22 cellular contexts compared by ENCODE assay signal in the genomic region with DNA sequence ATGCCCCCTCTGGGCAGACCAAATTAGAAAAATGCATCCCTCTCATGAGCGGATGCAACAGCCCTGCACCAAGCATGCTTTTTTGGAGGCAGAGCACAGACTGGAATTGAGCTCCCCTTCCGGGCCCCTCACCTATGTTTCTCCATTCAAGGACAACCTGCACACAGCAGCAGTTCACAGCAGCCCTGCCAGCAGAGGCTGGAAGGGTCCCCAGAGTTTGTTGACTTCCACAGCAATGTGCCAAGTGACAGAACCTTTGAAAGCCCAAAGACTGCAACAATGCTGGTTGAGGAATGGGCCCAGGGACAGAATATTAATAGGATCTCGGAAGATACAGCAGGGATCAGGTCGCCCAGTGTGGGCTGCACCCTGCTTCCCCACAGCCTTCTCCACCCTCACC.
DNase-seq lines count a peak whose midpoint lies in the region; ATAC-seq, FAIRE-seq and TF ChIP-seq lines count a peak whose summit lies in the region.
"Had no signal": no experiment of that assay in that cellular context is flagged by ENCODE, and none has a peak within 500 bp of the region (broad histone marks: within the 10 kb centered on the region; RNA-seq: fewer than 3 reads in every experiment).

No MANE protein-coding gene starts in this region.

- H4K8ac ChIP-seq in H1 (ENCODE audit: extremely low read depth, insufficient read depth, low read length) = no peak overlapping the region
- H4K8ac ChIP-seq in neuronal stem cell (ENCODE audit: low read depth, low read length) = no peak overlapping the region

- FAIRE-seq in H1 (lab: Jason Lieb, UNC) = no peak
- FAIRE-seq: D721Med, GM12891, GM18507 had no signal

- H4K20me1 ChIP-seq in DND-41 (ENCODE audit: insufficient read depth, low read length) (no peaks in the 10 kb centered on the region), GM23338 (replicated peaks; ENCODE audit: insufficient read depth) (no peaks in the 10 kb centered on the region), H1 (replicated peaks in 1 of 2; ENCODE audit: control insufficient read depth in 1 of 2, insufficient read depth in 2 of 2, low read length in 2 of 2) (no peaks in the 10 kb centered on the region)
- H4K20me1 ChIP-seq: BLaER1 had no signal

- intact Hi-C loops in breast epithelium (cut with DNase I; ENCODE audit: low total_unique reads) = loop anchor here (5.0 kb wide), 1 partner anchor 739 kb away; no protein-coding TSS in a partner anchor

- no peaks in the 10 kb centered on the region for H3K79me2 ChIP-seq in DND-41 (ENCODE audit: insufficient read depth, low read length)
- no peaks in the 10 kb centered on the region for H3K79me2 ChIP-seq in GM23338 (replicated peaks; ENCODE audit: insufficient read depth)
- no peaks in the 10 kb centered on the region for H3K79me2 ChIP-seq in H1 (ENCODE audit: control insufficient read depth in 1 of 2, insufficient read depth in 2 of 2, low read length in 2 of 2)

- H3K4me1 ChIP-seq in DND-41 (ENCODE audit: insufficient read depth, low read length) (peaks cover 14% of the 10 kb centered on the region), GM23338 (ENCODE audit: insufficient read depth) (peaks cover 15% of the 10 kb centered on the region), H1 (replicated peaks in 1 of 4; ENCODE audit: control insufficient read depth in 3 of 4, insufficient read depth in 4 of 4, low read length in 3 of 4) (peaks cover 0 to 4% (median 0%) of the 10 kb centered on the region in 4 experiments; a peak in 1 of 7 replicates), neuronal stem cell (ENCODE audit: control insufficient read depth in 2 of 2, insufficient read depth in 1 of 2, low read depth in 1 of 2, low read length in 2 of 2) (peaks cover 0 to 3% of the 10 kb centered on the region in 2 donors), breast epithelium (no peaks in the 10 kb centered on the region)
- H3K4me1 ChIP-seq: BLaER1 had no signal

- H3K56ac ChIP-seq in H1 (replicated peaks; ENCODE audit: insufficient read length, low read depth, low read length) = no peak overlapping the region

- H3K79me1 ChIP-seq in H1 (ENCODE audit: low read depth, low read length) = no peaks in the 10 kb centered on the region
- H3K79me1 ChIP-seq in neuronal stem cell (ENCODE audit: low read depth, low read length) = no peaks in the 10 kb centered on the region

- peak overlapping the region; percentile 47 for H2BK120ac ChIP-seq in H1 (replicated peaks; ENCODE audit: low read depth, low read length)
- no peak overlapping the region for H2BK120ac ChIP-seq in neuronal stem cell (ENCODE audit: low read depth, low read length)

- H4K91ac ChIP-seq in H1 (replicated peaks; ENCODE audit: insufficient read length, low read length) = peak overlapping the region; percentile 41
- H4K91ac ChIP-seq in neuronal stem cell (ENCODE audit: low read depth, low read length, poor library complexity) = no peak overlapping the region

- H3K18ac ChIP-seq in H1 (ENCODE audit: extremely low read depth, low read length) = 0 out of 2 replicates have a peak overlapping the region, but pooled peaks have one; percentile 34
- peak overlapping the region; percentile 39 for H3K18ac ChIP-seq in neuronal stem cell (ENCODE audit: low read length)

- CTCF ChIA-PET in H1 (lab: Charles Lee; ENCODE audit: partially characterized antibody) = interaction anchor here (0.8 to 2.1 kb wide), 4 partner anchors 18 to 154 kb away, joined by 3 to 5 read pairs (median 4); no protein-coding TSS in a partner anchor

- H2BK15ac ChIP-seq in H1 (ENCODE audit: low read length) (peak overlapping the region; percentile 49; the same call in 1 of the 2 replicates), neuronal stem cell (ENCODE audit: low read length) (no peak overlapping the region)

- H3K9me3 ChIP-seq in DND-41 (ENCODE audit: insufficient read depth, low read length, severe bottlenecking) (no peaks in the 10 kb centered on the region), H1 (ENCODE audit: insufficient read depth in 2 of 2, low read depth in 1 of 2, low read length in 1 of 2) (no peaks in the 10 kb centered on the region), neuronal stem cell (replicated peaks in 1 of 2; ENCODE audit: control insufficient read depth in 2 of 2, insufficient read depth in 1 of 2, low read depth in 1 of 2, low read length in 2 of 2) (no peaks in the 10 kb centered on the region), breast epithelium (no peaks in the 10 kb centered on the region)
- H3K9me3 ChIP-seq: BLaER1, Caco-2 had no signal

- 0 out of 2 replicates have a peak, but pooled peaks cover 6% of the 10 kb centered on the region for H3K9me2 ChIP-seq in GM23338 (ENCODE audit: insufficient read depth)

- H3K14ac ChIP-seq in H1 (ENCODE audit: insufficient read length) (no peak overlapping the region), neuronal stem cell (ENCODE audit: low read length) (peak overlapping the region; percentile 31)

- H3K23me2 ChIP-seq in H1 (ENCODE audit: low read depth, low read length) = no peaks in the 10 kb centered on the region

- TF ChIP-seq EP300 in H1 (IDR thresholded peaks at IDR 0.05; ENCODE audit: borderline replicate concordance in 1 of 2, low read depth in 2 of 2, low read length in 2 of 2) = no peak

- H2BK12ac ChIP-seq in H1 (ENCODE audit: low read depth, low read length) (peak overlapping the region; percentile 85), neuronal stem cell (ENCODE audit: low read length) (no peak overlapping the region)

- no peak overlapping the region; the same call in 1 of the 2 replicates for H2AK5ac ChIP-seq in H1 (ENCODE audit: low read depth, low read length)
- no peak overlapping the region for H2AK5ac ChIP-seq in neuronal stem cell (ENCODE audit: low read depth, low read length)

- no peak overlapping the region for H3K23ac ChIP-seq in H1 (ENCODE audit: insufficient read length)
- no peak overlapping the region for H3K23ac ChIP-seq in neuronal stem cell (ENCODE audit: low read depth, low read length, poor library complexity)

- WGBS in H1 (ENCODE audit: extremely low coverage in 1 of 2, insufficient coverage in 1 of 2, insufficient read length in 1 of 2, insufficient replicate concordance in 2 of 2, low coverage in 1 of 2, low lambda C conversion rate in 2 of 2, missing lambda C conversion rate in 1 of 2), 2 experiments = 85% methylated on average over 4 of the region's 4 CpGs; no CpG with 5 or more reads in 1 of the 2 experiments
- WGBS in neuronal stem cell (ENCODE audit: extremely low coverage in 2 of 2, insufficient read length in 2 of 2, insufficient replicate concordance in 1 of 2), 2 donors = no CpG with 5 or more reads among the region's 4 CpGs

- no peaks in the 10 kb centered on the region for H3K36me3 Mint-ChIP-seq in GM23338 (ENCODE audit: low read depth)
- H3K36me3 Mint-ChIP-seq in endothelial cell (ENCODE audit: low read depth, unreplicated experiment) = no peaks in the 10 kb centered on the region
- H3K36me3 Mint-ChIP-seq: CD4-positive, CD25-positive, alpha-beta regulatory T cell; CD8-positive, alpha-beta T cell had no signal

- H3K4me2 ChIP-seq in DND-41 (ENCODE audit: insufficient read depth, low read length) = no peak overlapping the region
- H3K4me2 ChIP-seq in GM23338 = no peak overlapping the region
- no peak overlapping the region for H3K4me2 ChIP-seq in H1 (ENCODE audit: insufficient read depth in 1 of 2, low read depth in 2 of 2, low read length in 2 of 2)
- H3K4me2 ChIP-seq in neuronal stem cell (ENCODE audit: insufficient read depth, low read length, poor library complexity, severe bottlenecking) = no peak overlapping the region
- H3K4me2 ChIP-seq: BLaER1 had no signal

- ATAC-seq in DND-41 (ENCODE audit: insufficient read depth, low read depth) (no peak), GM23338 (no peak), HG03521 (IDR thresholded peaks at IDR 0.05; ENCODE audit: unreplicated experiment) (no peak)
- ATAC-seq: CD8-positive, alpha-beta T cell; HCT116 had no signal

- H3K4me3 ChIP-seq in DND-41 (ENCODE audit: low read depth in 1 of 2, low read length in 2 of 2) = no peak overlapping the region
- H3K4me3 ChIP-seq in GM23338 = no peak overlapping the region
- H3K4me3 ChIP-seq in H1 (ENCODE audit: extremely low read depth in 1 of 4, insufficient read depth in 2 of 4, low read depth in 3 of 4, low read length in 4 of 4) = no peak overlapping the region
- H3K4me3 ChIP-seq in neuronal stem cell (ENCODE audit: low read length in 2 of 2) = no peak overlapping the region
- H3K4me3 ChIP-seq in breast epithelium = no peak overlapping the region
- H3K4me3 ChIP-seq: BLaER1 had no signal

- no peaks in the 10 kb centered on the region for H3F3A ChIP-seq in GM23338 (replicated peaks; ENCODE audit: low read depth)

- TF ChIP-seq POLR2A in H1 (IDR thresholded peaks at IDR 0.05; ENCODE audit: control extremely low read depth in 1 of 2, low read depth in 2 of 2, low read length in 2 of 2) = no peak
- no peak for TF ChIP-seq POLR2A in breast epithelium (IDR thresholded peaks at IDR 0.05)

- H3K27ac Mint-ChIP-seq in GM23338 (no peak overlapping the region), endothelial cell (ENCODE audit: unreplicated experiment) (no peak overlapping the region)
- H3K27ac Mint-ChIP-seq: B cell; CD4-positive, CD25-positive, alpha-beta regulatory T cell; CD8-positive, alpha-beta T cell had no signal

- no peaks in the 10 kb centered on the region for H3K27me3 Mint-ChIP-seq in GM23338 (ENCODE audit: insufficient read depth, low read depth, poor library complexity)
- H3K27me3 Mint-ChIP-seq in endothelial cell (ENCODE audit: unreplicated experiment) = no peaks in the 10 kb centered on the region

- peak overlapping the region; percentile 38; the same call in 1 of the 2 replicates for H2BK20ac ChIP-seq in H1 (ENCODE audit: low read length)

- peaks cover 24% of the 10 kb centered on the region for H3K4me1 Mint-ChIP-seq in GM23338
- peaks cover 6% of the 10 kb centered on the region for H3K4me1 Mint-ChIP-seq in endothelial cell (ENCODE audit: unreplicated experiment)

- no peak overlapping the region for H3K4ac ChIP-seq in H1 (replicated peaks; ENCODE audit: insufficient read length, low read depth, low read length)
- H3K4ac ChIP-seq in neuronal stem cell (ENCODE audit: low read length) = no peak overlapping the region

- no peak overlapping the region for H4K5ac ChIP-seq in H1 (ENCODE audit: insufficient read length, low read depth, low read length)

- no peak for TF ChIP-seq CTCF in DND-41 (IDR thresholded peaks at IDR 0.05; ENCODE audit: borderline replicate concordance, extremely low read depth, low read length, poor library complexity, severe bottlenecking)
- TF ChIP-seq CTCF in GM23338 (conservative IDR thresholded peaks at IDR 0.05; ENCODE audit: low read depth in 2 of 2) = no peak
- no peak for TF ChIP-seq CTCF in H1 (IDR thresholded peaks at IDR 0.05; ENCODE audit: control extremely low read depth in 1 of 3, insufficient read depth in 1 of 3, low read depth in 1 of 3, low read length in 3 of 3)
- TF ChIP-seq CTCF in breast epithelium (IDR thresholded peaks at IDR 0.05) = no peak
- TF ChIP-seq CTCF in endothelial cell (IDR thresholded peaks at IDR 0.05; ENCODE audit: unreplicated experiment) = no peak

- H3K27me3 ChIP-seq in DND-41 (ENCODE audit: insufficient read depth, low read length, poor library complexity) = no peaks in the 10 kb centered on the region
- no peaks in the 10 kb centered on the region for H3K27me3 ChIP-seq in GM23338 (ENCODE audit: insufficient read depth)
- H3K27me3 ChIP-seq in H1 (replicated peaks in 1 of 4; ENCODE audit: control insufficient read depth in 3 of 4, extremely low read depth in 1 of 4, insufficient read depth in 3 of 4, low read length in 3 of 4) = no peaks in the 10 kb centered on the region
- H3K27me3 ChIP-seq in neuronal stem cell (ENCODE audit: control insufficient read depth in 3 of 3, insufficient read depth in 3 of 3, low read depth in 1 of 3, low read length in 3 of 3) = no peaks in the 10 kb centered on the region
- no peaks in the 10 kb centered on the region for H3K27me3 ChIP-seq in breast epithelium
- H3K27me3 ChIP-seq: BLaER1 had no signal

- H3K9ac ChIP-seq in DND-41 (ENCODE audit: low read depth, low read length) (no peak overlapping the region), H1 (replicated peaks in 1 of 4; ENCODE audit: extremely low read depth in 1 of 4, low read depth in 3 of 4, low read length in 3 of 4) (no peak overlapping the region), neuronal stem cell (ENCODE audit: low read depth, low read length, poor library complexity) (peak overlapping the region; percentile 50)
- H3K9ac ChIP-seq: BLaER1 had no signal

- H3K9me3 Mint-ChIP-seq in GM23338 (no peaks in the 10 kb centered on the region), endothelial cell (ENCODE audit: unreplicated experiment) (no peaks in the 10 kb centered on the region)
- H3K9me3 Mint-ChIP-seq: CD8-positive, alpha-beta T cell; H9 had no signal

- DNase-seq in DND-41 (no peak), GM23338 (ENCODE audit: low spot score) (no peak), H1 (ENCODE audit: low read depth in 1 of 2, low spot score in 2 of 2) (no peak), neuronal stem cell (ENCODE audit: low spot score) (no peak), kidney glomerular epithelial cell (lab: John Stamatoyannopoulos, UW) (no peak), breast epithelium (ENCODE audit: low spot score in 2 of 2) (no peak), endothelial cell (ENCODE audit: low spot score) (no peak)
- DNase-seq: Caco-2; CD4-positive, CD25-positive, alpha-beta regulatory T cell; CD8-positive, alpha-beta T cell; DMS 273 treated with DMSO at 0.1 percent for 48 hours; DMS79; GF-D8; H9 had no signal

- H3K4me3 Mint-ChIP-seq in GM23338 = no peak overlapping the region
- H3K4me3 Mint-ChIP-seq in endothelial cell (ENCODE audit: unreplicated experiment) = no peak overlapping the region
- H3K4me3 Mint-ChIP-seq: B cell; CD4-positive, CD25-positive, alpha-beta regulatory T cell; CD8-positive, alpha-beta T cell; H9 had no signal

- 0 out of 2 replicates have a peak overlapping the region, but pooled peaks have one; percentile 17 for H2BK5ac ChIP-seq in H1 (ENCODE audit: low read depth, low read length)
- H2BK5ac ChIP-seq in neuronal stem cell (ENCODE audit: low read length) = no peak overlapping the region

- TF ChIP-seq RAD21 in H1 (IDR thresholded peaks at IDR 0.05 in 1 of 2, conservative IDR thresholded peaks at IDR 0.05 in 1 of 2; ENCODE audit: low read depth in 2 of 2, low read length in 2 of 2) = no peak

- H2AFZ ChIP-seq in DND-41 (ENCODE audit: low read depth, low read length) = peak overlapping the region; percentile 24; the same call in 1 of the 2 replicates
- peak overlapping the region; percentile 64; the same call in 1 of the 2 replicates for H2AFZ ChIP-seq in GM23338
- 0 out of 2 replicates have a peak overlapping the region, but pooled peaks have one; percentile 70 for H2AFZ ChIP-seq in H1 (ENCODE audit: low read length)
- H2AFZ ChIP-seq in neuronal stem cell (ENCODE audit: low read length) = no peak overlapping the region

- H3K36me3 ChIP-seq in DND-41 (ENCODE audit: insufficient read depth, low read length) (no peaks in the 10 kb centered on the region), GM23338 (ENCODE audit: insufficient read depth) (no peaks in the 10 kb centered on the region), H1 (ENCODE audit: control insufficient read depth in 2 of 4, insufficient read depth in 4 of 4, low read length in 3 of 4) (no peaks in the 10 kb centered on the region), neuronal stem cell (replicated peaks in 1 of 2; ENCODE audit: control insufficient read depth in 2 of 2, insufficient read depth in 2 of 2, low read length in 2 of 2) (no peaks in the 10 kb centered on the region), breast epithelium (no peaks in the 10 kb centered on the region)
- H3K36me3 ChIP-seq: BLaER1 had no signal

- POLR2A ChIA-PET in H1 (lab: Charles Lee; ENCODE audit: partially characterized antibody) = no interaction called here

- H3K27ac ChIP-seq in DND-41 (ENCODE audit: low read length) (no peak overlapping the region), GM23338 (ENCODE audit: low read depth) (no peak overlapping the region), H1 (ENCODE audit: low read depth, low read length) (no peak overlapping the region), neuronal stem cell (replicated peaks; ENCODE audit: low read length) (no peak overlapping the region), breast epithelium (no peak overlapping the region)
- H3K27ac ChIP-seq: BLaER1, C4-2B had no signal
